In the genomic region with DNA sequence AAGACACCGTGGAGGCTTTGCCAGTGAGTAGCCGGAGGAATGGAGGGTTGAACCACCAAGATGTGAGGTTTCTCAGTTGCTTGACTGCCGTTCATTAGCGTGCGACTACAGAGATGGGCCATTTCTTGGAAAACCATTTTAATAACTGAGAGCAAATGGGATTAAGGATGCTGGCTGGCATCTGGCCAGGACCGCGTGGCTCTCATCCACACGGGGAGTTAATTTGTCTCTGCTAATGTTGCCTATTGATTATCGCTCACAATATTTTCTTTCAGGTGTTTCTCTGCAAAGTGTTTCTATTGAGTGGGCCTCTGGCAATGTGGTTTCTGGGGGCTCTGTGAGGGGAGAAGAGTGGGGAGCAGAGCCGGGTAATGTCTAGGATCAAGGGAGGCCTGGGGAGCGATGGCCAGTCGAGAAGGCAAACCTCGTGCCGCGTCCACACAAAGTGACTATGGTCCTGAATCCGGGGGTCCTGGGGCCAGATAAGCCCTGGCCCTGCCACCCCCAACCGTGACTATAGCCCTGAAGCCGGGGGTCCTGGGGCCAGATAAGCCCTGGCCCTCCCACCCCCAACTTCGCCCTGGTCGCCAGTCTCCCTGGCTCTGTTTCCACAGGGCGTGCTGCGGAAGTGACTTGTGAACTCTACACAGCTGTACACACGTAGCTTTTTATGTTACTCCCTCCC, we compare ENCODE assay signal across 24 cellular contexts.
"Had no signal": no experiment of that assay in that cellular context is flagged by ENCODE, and none has a peak within 500 bp of the region (broad histone marks: within the 10 kb centered on the region; RNA-seq: fewer than 3 reads in every experiment).

No MANE protein-coding gene starts in this region.

- H3K36me3 Mint-ChIP-seq: activated CD8-positive, alpha-beta memory T cell treated with anti-CD3 and anti-CD28 coated beads, Interleukin-2, amount 10 ng/mL, durations not matched to agents 7 days and 5 days; activated naive CD4-positive, alpha-beta T cell treated with anti-CD3 and anti-CD28 coated beads, Interleukin-2, amount 50 U/mL, for 24 hours; WTC11 had no signal

- ATAC-seq: activated CD8-positive, alpha-beta memory T cell treated with anti-CD3 and anti-CD28 coated beads, Interleukin-2, amount 10 ng/mL, durations not matched to agents 7 days and 5 days; PC-3; WTC11 had no signal

- H3K4me1 Mint-ChIP-seq: activated CD8-positive, alpha-beta memory T cell treated with anti-CD3 and anti-CD28 coated beads, Interleukin-2, amount 10 ng/mL, durations not matched to agents 7 days and 5 days; activated naive CD4-positive, alpha-beta T cell treated with anti-CD3 and anti-CD28 coated beads, Interleukin-2, amount 50 U/mL, for 24 hours had no signal

- H3K9me3 Mint-ChIP-seq: activated naive CD4-positive, alpha-beta T cell treated with anti-CD3 and anti-CD28 coated beads, Interleukin-2, amount 50 U/mL, for 24 hours; activated T-cell treated with anti-CD3 and anti-CD28 coated beads, Interleukin-2, amount 50 U/mL, for 24 hours; activated T-helper 1 cell treated with anti-CD3 and anti-CD28 coated beads, Interleukin-12 subunit alpha, Interleukin-12 subunit beta, Interleukin-2, Interleukin-4 antibody, amounts not matched to agents 30 ng/mL and 10 ng/mL and 1 ng/mL, durations not matched to agents 14 hours and 24 hours and 36 hours; T-helper 1 cell treated with Interleukin-12 subunit alpha and Interleukin-12 subunit beta and Interleukin-4 antibody, amounts not matched to agents 30 μg/mL and 1 μg/mL, for 36 hours; WTC11 had no signal

- DNase-seq: activated CD4-positive, alpha-beta T cell treated with anti-CD3 and anti-CD28 coated beads for 48 hours; activated CD4-positive, alpha-beta T cell treated with anti-CD3 and anti-CD28 coated beads, Interleukin-2, amount 50 U/mL, for 48 hours; activated CD4-positive, CD25-positive, alpha-beta regulatory T cell treated with anti-CD3 and anti-CD28 coated beads, Interleukin-2, amount 50 U/mL, for 72 hours; activated CD8-positive, alpha-beta memory T cell treated with anti-CD3 and anti-CD28 coated beads, Interleukin-2, amount 10 ng/mL, durations not matched to agents 7 days and 5 days; activated effector memory CD4-positive, alpha-beta T cell treated with Interleukin-2 at 50 U/mL for 16 hours; activated naive CD4-positive, alpha-beta T cell; activated T-cell treated with anti-CD3 and anti-CD28 coated beads, Interleukin-2, amount 50 U/mL, for 24 hours; central memory CD4-positive, alpha-beta T cell; IMR-90; KG1; NCI-H1092; NCI-H1436; NCI-H1694 treated with DMSO at 0.1 percent for 48 hours; NCI-H2029 treated with DMSO at 0.1 percent for 48 hours; NCI-H2171; NCI-H2227 treated with DMSO at 0.1 percent for 48 hours; NCI-H446 treated with DMSO at 0.1 percent for 48 hours; NCI-H774; PC-3; SHP77 treated with DMSO at 0.1 percent for 48 hours had no signal

- H3K27me3 Mint-ChIP-seq: activated T-cell treated with anti-CD3 and anti-CD28 coated beads, Interleukin-2, amount 50 U/mL, for 24 hours had no signal

- H3K27ac Mint-ChIP-seq: activated CD8-positive, alpha-beta memory T cell treated with anti-CD3 and anti-CD28 coated beads, Interleukin-2, amount 10 ng/mL, durations not matched to agents 7 days and 5 days; activated naive CD4-positive, alpha-beta T cell treated with anti-CD3 and anti-CD28 coated beads, Interleukin-2, amount 50 U/mL, for 24 hours; activated T-cell treated with anti-CD3 and anti-CD28 coated beads, Interleukin-2, amount 50 U/mL, for 24 hours; activated T-helper 1 cell treated with anti-CD3 and anti-CD28 coated beads, Interleukin-12 subunit alpha, Interleukin-12 subunit beta, Interleukin-2, Interleukin-4 antibody, amounts not matched to agents 30 ng/mL and 10 ng/mL and 1 ng/mL, durations not matched to agents 14 hours and 24 hours and 36 hours; T-helper 1 cell treated with Interleukin-12 subunit alpha and Interleukin-12 subunit beta and Interleukin-4 antibody, amounts not matched to agents 30 μg/mL and 1 μg/mL, for 36 hours; WTC11 had no signal

- H3K4me3 Mint-ChIP-seq: activated CD8-positive, alpha-beta memory T cell treated with anti-CD3 and anti-CD28 coated beads, Interleukin-2, amount 10 ng/mL, durations not matched to agents 7 days and 5 days; activated naive CD4-positive, alpha-beta T cell treated with anti-CD3 and anti-CD28 coated beads, Interleukin-2, amount 50 U/mL, for 24 hours; activated T-cell treated with anti-CD3 and anti-CD28 coated beads, Interleukin-2, amount 50 U/mL, for 24 hours; activated T-helper 1 cell treated with anti-CD3 and anti-CD28 coated beads, Interleukin-12 subunit alpha, Interleukin-12 subunit beta, Interleukin-2, Interleukin-4 antibody, amounts not matched to agents 30 ng/mL and 10 ng/mL and 1 ng/mL, durations not matched to agents 14 hours and 24 hours and 36 hours; T-helper 1 cell treated with Interleukin-12 subunit alpha and Interleukin-12 subunit beta and Interleukin-4 antibody, amounts not matched to agents 30 μg/mL and 1 μg/mL, for 36 hours; WTC11 had no signal
